In genomic region chr18:26960901-26961300, GRCh38 we compare ENCODE assay signal across 21 cellular contexts.
"Had no signal": no experiment of that assay in that cellular context is flagged by ENCODE, and none has a peak within 500 bp of the region (broad histone marks: within the 10 kb centered on the region; RNA-seq: fewer than 3 reads in every experiment).

No MANE protein-coding gene starts in this region.

- H3K27ac ChIP-seq: cardiac muscle cell, left ventricle myocardium inferior, sigmoid colon, thoracic aorta had no signal

- H3K4me3 ChIP-seq: cardiac muscle cell, left ventricle myocardium inferior, sigmoid colon, thoracic aorta had no signal

- H3K9me3 Mint-ChIP-seq: activated naive CD8-positive, alpha-beta T cell treated with anti-CD3 and anti-CD28 coated beads, Interleukin-2, amount 50 U/mL, for 24 hours; activated T-helper 1 cell treated with anti-CD3 and anti-CD28 coated beads, Interleukin-12 subunit alpha, Interleukin-12 subunit beta, Interleukin-2, Interleukin-4 antibody, amounts not matched to agents 30 ng/mL and 10 ng/mL and 1 ng/mL, durations not matched to agents 14 hours and 24 hours and 36 hours; dendritic cell treated with granulocyte-macrophage colony-stimulating factor and Interleukin-4, amounts not matched to agents 40 ng/mL and 50 ng/mL, for 4 days; type B pancreatic cell had no signal

- H3K9me3 ChIP-seq: left ventricle myocardium inferior, sigmoid colon, thoracic aorta had no signal

- H3K27ac Mint-ChIP-seq: activated CD8-positive, alpha-beta T cell treated with anti-CD3 and anti-CD28 coated beads, Interleukin-2, amount 10 ng/mL, durations not matched to agents 7 days and 5 days; activated naive CD8-positive, alpha-beta T cell treated with anti-CD3 and anti-CD28 coated beads, Interleukin-2, amount 50 U/mL, for 24 hours; activated T-helper 1 cell treated with anti-CD3 and anti-CD28 coated beads, Interleukin-12 subunit alpha, Interleukin-12 subunit beta, Interleukin-2, Interleukin-4 antibody, amounts not matched to agents 30 ng/mL and 10 ng/mL and 1 ng/mL, durations not matched to agents 14 hours and 24 hours and 36 hours; dendritic cell treated with granulocyte-macrophage colony-stimulating factor and Interleukin-4, amounts not matched to agents 40 ng/mL and 50 ng/mL, for 4 days; natural killer cell treated with Interleukin-12 subunit alpha and Interleukin-12 subunit beta and Interleukin-15 and Interleukin-18, amount 100 ng/mL, for 72 hours; progenitor cell of endocrine pancreas; type B pancreatic cell had no signal

- H3K36me3 ChIP-seq: cardiac muscle cell, left ventricle myocardium inferior, sigmoid colon, thoracic aorta had no signal

- H3K4me3 Mint-ChIP-seq: activated CD8-positive, alpha-beta T cell treated with anti-CD3 and anti-CD28 coated beads, Interleukin-2, amount 10 ng/mL, durations not matched to agents 7 days and 5 days; activated naive CD8-positive, alpha-beta T cell treated with anti-CD3 and anti-CD28 coated beads, Interleukin-2, amount 50 U/mL, for 24 hours; activated T-helper 1 cell treated with anti-CD3 and anti-CD28 coated beads, Interleukin-12 subunit alpha, Interleukin-12 subunit beta, Interleukin-2, Interleukin-4 antibody, amounts not matched to agents 30 ng/mL and 10 ng/mL and 1 ng/mL, durations not matched to agents 14 hours and 24 hours and 36 hours; dendritic cell treated with granulocyte-macrophage colony-stimulating factor and Interleukin-4, amounts not matched to agents 40 ng/mL and 50 ng/mL, for 4 days; natural killer cell treated with Interleukin-12 subunit alpha and Interleukin-12 subunit beta and Interleukin-15 and Interleukin-18, amount 100 ng/mL, for 72 hours; type B pancreatic cell had no signal

- H3K4me1 Mint-ChIP-seq: activated naive CD8-positive, alpha-beta T cell treated with anti-CD3 and anti-CD28 coated beads, Interleukin-2, amount 50 U/mL, for 24 hours had no signal

- ATAC-seq: activated CD8-positive, alpha-beta T cell treated with anti-CD3 and anti-CD28 coated beads, Interleukin-2, amount 10 ng/mL, durations not matched to agents 7 days and 5 days; activated naive CD8-positive, alpha-beta T cell treated with anti-CD3 and anti-CD28 coated beads, Interleukin-2, amount 50 U/mL, for 24 hours; natural killer cell treated with Interleukin-12 subunit alpha and Interleukin-12 subunit beta and Interleukin-15 and Interleukin-18, amount 100 ng/mL, for 72 hours had no signal

- DNase-seq: activated CD4-positive, alpha-beta T cell treated with anti-CD3 and anti-CD28 coated beads for 1 hour; activated CD4-positive, alpha-beta T cell treated with anti-CD3 and anti-CD28 coated beads, Interleukin-2, amount 50 U/mL, for 1 hour; activated CD8-positive, alpha-beta T cell treated with anti-CD3 and anti-CD28 coated beads, Interleukin-2, amount 10 ng/mL, durations not matched to agents 7 days and 5 days; activated gamma-delta T cell; activated naive CD4-positive, alpha-beta T cell treated with anti-CD3 and anti-CD28 coated beads, Interleukin-2, amount 50 U/mL, for 16 hours; activated naive CD8-positive, alpha-beta T cell treated with anti-CD3 and anti-CD28 coated beads, Interleukin-2, amount 50 U/mL, for 24 hours; effector CD4-positive, alpha-beta T cell; hippocampal formation; left ventricle myocardium inferior; retina; sigmoid colon; stimulated activated CD4-positive, alpha-beta T cell treated with anti-CD3 and anti-CD28 coated beads, Interleukin-4, amount 100 ng/mL, for 1 hour; stimulated activated naive CD4-positive, alpha-beta T cell treated with Interleukin-2 at 50 U/mL for 16 hours; T-helper 9 cell had no signal

- H3K36me3 Mint-ChIP-seq: natural killer cell treated with Interleukin-12 subunit alpha and Interleukin-12 subunit beta and Interleukin-15 and Interleukin-18, amount 100 ng/mL, for 72 hours; type B pancreatic cell had no signal

- H3K27me3 ChIP-seq: cardiac muscle cell, sigmoid colon had no signal
